19 cellular contexts compared by ENCODE assay signal in genomic region chr11:78851883-78852586, GRCh38.
DNase-seq lines count a peak whose midpoint lies in the region; ATAC-seq and TF ChIP-seq lines count a peak whose summit lies in the region.
"Had no signal": no experiment of that assay in that cellular context is flagged by ENCODE, and none has a peak within 500 bp of the region (broad histone marks: within the 10 kb centered on the region; RNA-seq: fewer than 3 reads in every experiment).

No MANE protein-coding gene starts in this region.

- H3K27ac Mint-ChIP-seq in type B pancreatic cell, result no peak overlapping the region
- H3K27ac Mint-ChIP-seq: activated B cell treated with CpG ODN at 0.5 μM for 24 hours; naive B cell; stimulated activated naive CD8-positive, alpha-beta T cell treated with anti-CD3 and anti-CD28 coated beads, Interleukin-15, Interleukin-2, amounts not matched to agents 100 ng/mL and 50 ng/mL, for 24 hours had no signal

- H3K36me3 Mint-ChIP-seq in type B pancreatic cell, result peaks cover 26% of the 10 kb centered on the region
- H3K36me3 Mint-ChIP-seq: naive B cell had no signal

- H3K27ac ChIP-seq in lung (ENCODE audit: low read depth in 1 of 2, low read length in 1 of 2), result no peak overlapping the region
- H3K27ac ChIP-seq: left ventricle myocardium inferior had no signal

- ATAC-seq in lung (ENCODE audit: insufficient read depth, low FRiP score) (peak; percentile 37), GM18868 (IDR thresholded peaks at IDR 0.05; ENCODE audit: unreplicated experiment) (no peak)
- ATAC-seq: Panc1 had no signal

- H3K4me1 ChIP-seq in BE2C (peaks cover 13% of the 10 kb centered on the region), lung (ENCODE audit: control insufficient read depth in 2 of 2, insufficient read depth in 2 of 2, low read length in 2 of 2) (no peaks in the 10 kb centered on the region)
- H3K4me1 ChIP-seq: HAP-1, left ventricle myocardium inferior had no signal

- H3K9me3 Mint-ChIP-seq in type B pancreatic cell, result no peaks in the 10 kb centered on the region
- H3K9me3 Mint-ChIP-seq: activated B cell treated with CpG ODN at 0.5 μM for 24 hours; naive B cell; stimulated activated naive CD8-positive, alpha-beta T cell treated with anti-CD3 and anti-CD28 coated beads, Interleukin-15, Interleukin-2, amounts not matched to agents 100 ng/mL and 50 ng/mL, for 24 hours had no signal

- H3K4me1 Mint-ChIP-seq in type B pancreatic cell (ENCODE audit: unreplicated experiment), result peaks cover 15% of the 10 kb centered on the region
- H3K4me1 Mint-ChIP-seq: activated B cell treated with CpG ODN at 0.5 μM for 24 hours, naive B cell had no signal

- H3K36me3 ChIP-seq in BE2C (peaks cover 43% of the 10 kb centered on the region), lung (ENCODE audit: control insufficient read depth in 2 of 2, insufficient read depth in 2 of 2, low read length in 2 of 2) (no peaks in the 10 kb centered on the region)
- H3K36me3 ChIP-seq: HAP-1, left ventricle myocardium inferior had no signal

- no peaks in the 10 kb centered on the region for H3K27me3 Mint-ChIP-seq in type B pancreatic cell

- H3K27me3 ChIP-seq in BE2C (no peaks in the 10 kb centered on the region), lung (ENCODE audit: control insufficient read depth, insufficient read depth) (no peaks in the 10 kb centered on the region)

- no peak overlapping the region for H3K4me3 ChIP-seq in BE2C (ENCODE audit: low read depth, low read length)
- no peak overlapping the region for H3K4me3 ChIP-seq in Jurkat, Clone E6-1 (ENCODE audit: low read length)
- no peak overlapping the region for H3K4me3 ChIP-seq in lung
- H3K4me3 ChIP-seq: HAP-1, left ventricle myocardium inferior had no signal

- DNase-seq in BE2C (peak; percentile 73), RPMI8226 (peak; percentile 62), lung (ENCODE audit: low spot score) (no peak), COLO829 (ENCODE audit: low spot score) (no peak), type B pancreatic cell (ENCODE audit: extremely low spot score, unreplicated experiment) (no peak)
- peak; percentile 7 for DNase-seq in Jurkat, Clone E6-1 (ENCODE audit: low read depth, low spot score)
- no peak for DNase-seq in stimulated activated CD4-positive, alpha-beta T cell treated with anti-CD3 and anti-CD28 coated beads, Interleukin-4, amount 100 ng/mL, for 4 hours
- DNase-seq: activated B cell treated with CpG ODN at 0.5 μM for 24 hours; activated gamma-delta T cell; AML-193; KBM-7; left ventricle myocardium inferior; naive B cell; NCI-H510A treated with DMSO at 0.1 percent for 48 hours; stimulated activated CD4-positive, alpha-beta T cell treated with anti-CD3 and anti-CD28 coated beads, Interleukin-12 subunit alpha, Interleukin-12 subunit beta, amount 100 ng/mL, for 4 hours had no signal

- WGBS in lung, 2 donors, result 63% methylated on average over 7 of the region's 7 CpGs

- H3K4me3 Mint-ChIP-seq in type B pancreatic cell, result no peak overlapping the region
- H3K4me3 Mint-ChIP-seq: activated B cell treated with CpG ODN at 0.5 μM for 24 hours; stimulated activated naive CD8-positive, alpha-beta T cell treated with anti-CD3 and anti-CD28 coated beads, Interleukin-15, Interleukin-2, amounts not matched to agents 100 ng/mL and 50 ng/mL, for 24 hours had no signal

- TF ChIP-seq CTCF in BE2C (IDR thresholded peaks at IDR 0.05; ENCODE audit: low read depth, low read length) (no peak), lung (IDR thresholded peaks at IDR 0.05; ENCODE audit: control extremely low read depth, extremely low read depth) (no peak), type B pancreatic cell (conservative IDR thresholded peaks at IDR 0.05) (no peak)

- H3K9me3 ChIP-seq in BE2C, result no peaks in the 10 kb centered on the region
- no peaks in the 10 kb centered on the region for H3K9me3 ChIP-seq in lung (ENCODE audit: control insufficient read depth in 2 of 2, insufficient read depth in 1 of 2, low read length in 1 of 2)
- H3K9me3 ChIP-seq: HAP-1, left ventricle myocardium inferior had no signal

Comparison
In these comparisons a context has a peak if more than half of its experiments do, and no peak if none do; other contexts are left out.
1. DNase-seq: peak in BE2C (single experiment), Jurkat, Clone E6-1 (single experiment) and RPMI8226 (single experiment); none in lung (single experiment), COLO829 (single experiment), type B pancreatic cell (single experiment) and stimulated activated CD4-positive, alpha-beta T cell treated with anti-CD3 and anti-CD28 coated beads, Interleukin-4, amount 100 ng/mL, for 4 hours (0 of 2).